ENCODE assay signal across 8 cellular contexts in genomic region chr11:134223066-134223465, GRCh38. TPM values are rescaled to one million over a fixed set of nuclear protein-coding genes. Genes with fewer than 3 reads are reported as not detected.
DNase-seq lines count a peak whose midpoint lies in the region; ATAC-seq and TF ChIP-seq lines count a peak whose summit lies in the region.

No MANE protein-coding gene starts in this region.

- POLR2A ChIA-PET in AG04449 (lab: Yijun Ruan, JAX) = no interaction called here

- ATAC-seq in GM21786 (IDR thresholded peaks at IDR 0.05; ENCODE audit: unreplicated experiment) = no peak
- ATAC-seq in HG02870 (IDR thresholded peaks at IDR 0.05; ENCODE audit: unreplicated experiment) = no peak

- H3K36me3 Mint-ChIP-seq in mesothelial cell of epicardium = peaks cover 6% of the 10 kb centered on the region

- TF ChIP-seq CTCF in AG04449 (IDR thresholded peaks at IDR 0.05; ENCODE audit: insufficient read depth, low read length, missing control alignments) (no peak), ascending aorta (IDR thresholded peaks at IDR 0.05) (no peak), mesothelial cell of epicardium (IDR thresholded peaks at IDR 0.05; ENCODE audit: unreplicated experiment) (no peak)

- peaks cover 31% of the 10 kb centered on the region for H3K4me1 Mint-ChIP-seq in mesothelial cell of epicardium

- H3K9ac ChIP-seq in HUES6 (ENCODE audit: low read length) = peak overlapping the region; percentile 78

- DNase-seq in AG04449 (ENCODE audit: low read depth, low spot score) (no peak), ascending aorta (ENCODE audit: low spot score in 2 of 2) (no peak), mesothelial cell of epicardium (ENCODE audit: low spot score in 2 of 2, unreplicated experiment in 2 of 2) (no peak), NCI-H526 treated with DMSO at 0.1 percent for 48 hours (lab: John Stamatoyannopoulos, UW) (no peak), UCSD-AML1 (lab: John Stamatoyannopoulos, UW; ENCODE audit: unreplicated experiment) (no peak)

- H3K4me3 Mint-ChIP-seq in mesothelial cell of epicardium = peak overlapping the region; percentile 86

- peaks cover 22% of the 10 kb centered on the region for H3K36me3 ChIP-seq in HUES6 (ENCODE audit: control insufficient read depth, insufficient read depth, low read length)
- peaks cover 0 to 3% of the 10 kb centered on the region in 2 donors for H3K36me3 ChIP-seq in ascending aorta

- intact Hi-C loops in ascending aorta (cut with DNase I) = no loop called here

- H3K9me3 Mint-ChIP-seq in mesothelial cell of epicardium = no peaks in the 10 kb centered on the region

- H3K27ac ChIP-seq in HUES6 (ENCODE audit: low read depth, low read length) = peak overlapping the region; percentile 50; the same call in 1 of the 2 replicates
- no peak overlapping the region for H3K27ac ChIP-seq in ascending aorta

- H3K4me1 ChIP-seq in HUES6 (ENCODE audit: control insufficient read depth, insufficient read depth, low read length) (peaks cover 21% of the 10 kb centered on the region), ascending aorta (peaks cover 19 to 25% of the 10 kb centered on the region in 2 donors)

- peak overlapping the region; percentile 63 for H3K27ac Mint-ChIP-seq in mesothelial cell of epicardium

- CTCF ChIA-PET in AG04449 (lab: Yijun Ruan, JAX) = interaction anchor here (0.9 to 3.8 kb wide), 3 partner anchors 13 to 172 kb away, joined by 4 to 15 read pairs (median 5); no protein-coding TSS in a partner anchor

- no peaks in the 10 kb centered on the region for H3K9me3 ChIP-seq in HUES6 (ENCODE audit: control insufficient read depth, insufficient read depth, low read depth, low read length)
- H3K9me3 ChIP-seq in ascending aorta = no peaks in the 10 kb centered on the region

- peaks cover 7% of the 10 kb centered on the region; the same call in 1 of the 2 replicates for H3K27me3 ChIP-seq in HUES6 (ENCODE audit: control insufficient read depth, insufficient read depth, low read length)
- H3K27me3 ChIP-seq in ascending aorta = no peaks in the 10 kb centered on the region

- H3K27me3 Mint-ChIP-seq in mesothelial cell of epicardium (ENCODE audit: low read depth) = no peaks in the 10 kb centered on the region

- H3K4me3 ChIP-seq in AG04449 (ENCODE audit: low read depth, low read length) (peak overlapping the region; percentile 67), HUES6 (ENCODE audit: low read depth, low read length) (peak overlapping the region; percentile 93), ascending aorta (peak overlapping the region; percentile 74 to 92)

RNA-seq across cellular contexts. Expression of gene NCAPD3, which starts 0.7 kb away (rescaled TPM):
- 4.8 TPM for total RNA-seq in ascending aorta
- 25.4 to 30.9 TPM (median 30.0 TPM) in 3 replicates for total RNA-seq in mesothelial cell of epicardium

RNA-seq across cellular contexts. Expression of gene VPS26B, which starts 1.4 kb away (rescaled TPM):
- 18.0 TPM for total RNA-seq in ascending aorta
- 42.4 to 47.8 TPM (median 43.9 TPM) in 3 replicates for total RNA-seq in mesothelial cell of epicardium

RNA-seq across cellular contexts. Expression of gene THYN1, which starts 30.1 kb away (rescaled TPM):
- total RNA-seq in ascending aorta (19.8 TPM), mesothelial cell of epicardium (34.2 to 38.6 TPM (median 34.9 TPM) in 3 replicates)

RNA-seq across cellular contexts. Expression of gene ACAD8, which starts 30.3 kb away (rescaled TPM):
- total RNA-seq in ascending aorta (28.6 TPM), mesothelial cell of epicardium (23.1 to 24.4 TPM (median 23.1 TPM) in 3 replicates)

RNA-seq across cellular contexts. Expression of gene GLB1L3, which starts 53.1 kb away (rescaled TPM):
- total RNA-seq in ascending aorta = not detected
- not detected in 3 replicates for total RNA-seq in mesothelial cell of epicardium
